Comparison of ENCODE assay signal across 28 cellular contexts in the genomic region with DNA sequence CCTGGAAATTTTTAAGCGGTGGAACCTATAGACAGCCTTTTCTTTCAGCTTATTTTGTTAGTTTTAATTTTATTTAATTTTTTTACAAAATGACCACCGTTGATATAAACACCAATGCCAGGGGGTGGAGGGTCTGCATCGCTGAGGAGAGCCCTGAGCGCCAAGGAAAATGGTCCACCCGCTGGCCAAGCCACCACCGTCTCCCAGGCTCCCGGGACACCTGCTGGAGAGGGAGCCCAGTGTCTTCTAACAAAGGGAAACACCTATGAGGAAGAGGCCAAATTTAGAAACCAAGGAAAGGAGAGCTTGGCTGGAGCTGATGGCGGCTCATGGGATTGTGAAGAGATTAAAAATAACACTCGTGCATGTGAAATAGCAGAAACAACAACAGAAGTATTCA. TPM values are rescaled to one million over a fixed set of nuclear protein-coding genes. Genes with fewer than 3 reads are reported as not detected.
"Had no signal": no experiment of that assay in that cellular context is flagged by ENCODE, and none has a peak within 500 bp of the region (broad histone marks: within the 10 kb centered on the region; RNA-seq: fewer than 3 reads in every experiment).

No MANE protein-coding gene starts in this region.

- H3K4me3 Mint-ChIP-seq: activated CD4-positive, alpha-beta memory T cell treated with anti-CD3 and anti-CD28 coated beads for 36 hours; activated CD4-positive, alpha-beta T cell treated with anti-CD3 and anti-CD28 coated beads, Interleukin-2, amount 10 ng/mL, durations not matched to agents 7 days and 5 days; activated naive CD8-positive, alpha-beta T cell; activated T-cell treated with anti-CD3 and anti-CD28 coated beads, Interleukin-2, amount 50 U/mL, for 4 hours; brain had no signal

- H3K36me3 Mint-ChIP-seq: brain had no signal

- H3K27me3 ChIP-seq: cardiac muscle cell had no signal

- H3K27ac Mint-ChIP-seq: activated CD4-positive, alpha-beta memory T cell treated with anti-CD3 and anti-CD28 coated beads for 36 hours; activated CD4-positive, alpha-beta T cell treated with anti-CD3 and anti-CD28 coated beads, Interleukin-2, amount 10 ng/mL, durations not matched to agents 7 days and 5 days; activated naive CD8-positive, alpha-beta T cell; brain had no signal

- H3K4me3 ChIP-seq: cardiac muscle cell, SK-N-MC had no signal

- H3K4me1 Mint-ChIP-seq: activated CD4-positive, alpha-beta T cell treated with anti-CD3 and anti-CD28 coated beads, Interleukin-2, amount 10 ng/mL, durations not matched to agents 7 days and 5 days; brain had no signal

- H3K27ac ChIP-seq: cardiac muscle cell, SK-N-MC, VCaP had no signal

- DNase-seq: activated CD4-positive, alpha-beta memory T cell treated with anti-CD3 and anti-CD28 coated beads for 36 hours; activated CD4-positive, alpha-beta T cell treated with anti-CD3 and anti-CD28 coated beads, Interleukin-2, amount 10 ng/mL, durations not matched to agents 7 days and 5 days; activated CD4-positive, CD25-positive, alpha-beta regulatory T cell; activated CD8-positive, alpha-beta memory T cell treated with anti-CD3 and anti-CD28 coated beads for 24 hours; activated effector memory CD4-positive, alpha-beta T cell treated with anti-CD3 and anti-CD28 coated beads, Interleukin-2, amount 50 U/mL, for 16 hours; activated naive CD4-positive, alpha-beta T cell treated with Interleukin-2 at 50 U/mL for 16 hours; activated T-cell treated with anti-CD3 and anti-CD28 coated beads, Interleukin-2, amount 50 U/mL, for 4 hours; amygdala; KG1; NCI-H1048; NCI-H146; NCI-H1930; NCI-H526; NCI-H82; RPMI8226; T-helper 1 cell had no signal

- ATAC-seq: activated T-cell treated with anti-CD3 and anti-CD28 coated beads, Interleukin-2, amount 50 U/mL, for 4 hours; Right ventricle myocardium inferior had no signal

- H3K27me3 Mint-ChIP-seq: activated CD4-positive, alpha-beta T cell treated with anti-CD3 and anti-CD28 coated beads, Interleukin-2, amount 10 ng/mL, durations not matched to agents 7 days and 5 days; brain had no signal

- H3K36me3 ChIP-seq: cardiac muscle cell had no signal

RNA-seq across cellular contexts. Expression of gene KRTAP5-8, which starts 0.3 kb away (rescaled TPM):
- total RNA-seq: activated CD4-positive, alpha-beta memory T cell treated with anti-CD3 and anti-CD28 coated beads for 36 hours; activated T-cell treated with anti-CD3 and anti-CD28 coated beads, Interleukin-2, amount 50 U/mL, for 4 hours; astrocyte; cardiac muscle cell; LHCN-M2; M059J; NCI-H460; OCI-LY7; Right ventricle myocardium inferior; T-helper 2 cell treated with Interferon-gamma antibody and Interleukin-4, amounts not matched to agents 100 ng/mL and 5 ng/mL, for 36 hours had no signal
- polyA plus RNA-seq: cardiac muscle cell had no signal

RNA-seq across cellular contexts. Expression of gene KRTAP5-7, which starts 10.5 kb away (rescaled TPM):
- total RNA-seq: activated CD4-positive, alpha-beta memory T cell treated with anti-CD3 and anti-CD28 coated beads for 36 hours; activated T-cell treated with anti-CD3 and anti-CD28 coated beads, Interleukin-2, amount 50 U/mL, for 4 hours; astrocyte; cardiac muscle cell; LHCN-M2; M059J; NCI-H460; OCI-LY7; Right ventricle myocardium inferior had no signal
- polyA plus RNA-seq: cardiac muscle cell had no signal

RNA-seq across cellular contexts. Expression of gene KRTAP5-9, which starts 10.7 kb away (rescaled TPM):
- total RNA-seq: activated T-cell treated with anti-CD3 and anti-CD28 coated beads, Interleukin-2, amount 50 U/mL, for 4 hours; astrocyte; LHCN-M2; M059J; NCI-H460; OCI-LY7; Right ventricle myocardium inferior had no signal
- polyA plus RNA-seq: cardiac muscle cell had no signal

RNA-seq across cellular contexts. Expression of gene KRTAP5-10, which starts 27.8 kb away (rescaled TPM):
- total RNA-seq: activated CD4-positive, alpha-beta memory T cell treated with anti-CD3 and anti-CD28 coated beads for 36 hours; activated CD4-positive, alpha-beta T cell treated with anti-CD3 and anti-CD28 coated beads, Interleukin-2, amount 10 ng/mL, durations not matched to agents 7 days and 5 days; activated T-cell treated with anti-CD3 and anti-CD28 coated beads, Interleukin-2, amount 50 U/mL, for 4 hours; astrocyte; cardiac muscle cell; LHCN-M2; M059J; NCI-H460; OCI-LY7; Right ventricle myocardium inferior; T-helper 2 cell treated with Interferon-gamma antibody and Interleukin-4, amounts not matched to agents 100 ng/mL and 5 ng/mL, for 36 hours had no signal

RNA-seq across cellular contexts. Expression of gene KRTAP5-11, which starts 45.1 kb away (rescaled TPM):
- total RNA-seq: activated CD4-positive, alpha-beta memory T cell treated with anti-CD3 and anti-CD28 coated beads for 36 hours; activated CD4-positive, alpha-beta T cell treated with anti-CD3 and anti-CD28 coated beads, Interleukin-2, amount 10 ng/mL, durations not matched to agents 7 days and 5 days; activated T-cell treated with anti-CD3 and anti-CD28 coated beads, Interleukin-2, amount 50 U/mL, for 4 hours; astrocyte; cardiac muscle cell; LHCN-M2; M059J; NCI-H460; OCI-LY7; Right ventricle myocardium inferior; T-helper 2 cell treated with Interferon-gamma antibody and Interleukin-4, amounts not matched to agents 100 ng/mL and 5 ng/mL, for 36 hours had no signal
- polyA plus RNA-seq: cardiac muscle cell had no signal
